ENCODE assay signal across 21 cellular contexts in the genomic region with DNA sequence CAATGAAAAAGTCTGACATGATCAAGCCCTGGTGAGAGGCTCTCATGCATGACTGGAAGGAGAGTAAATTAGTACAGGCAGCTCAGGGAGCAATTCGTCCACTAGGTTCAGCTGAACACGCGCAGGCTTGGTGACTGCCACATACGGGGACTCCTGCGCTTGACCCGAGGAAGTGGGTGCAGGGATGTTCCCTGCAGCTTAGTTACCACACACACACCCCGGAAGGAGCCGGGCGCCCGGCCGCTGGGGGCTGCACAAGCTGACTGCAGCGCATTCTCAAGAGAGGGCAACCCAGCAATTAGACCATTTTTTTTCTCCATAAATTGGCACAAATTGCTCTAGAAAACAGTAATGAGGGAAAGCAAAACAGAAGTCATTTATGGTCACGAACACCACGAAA. TPM values are rescaled to one million over a fixed set of nuclear protein-coding genes. Genes with fewer than 3 reads are reported as not detected.
A peak's percentile ranks its signal among the peaks of the same experiment; 100 is the strongest.
DNase-seq lines count a peak whose midpoint lies in the region; ATAC-seq and TF ChIP-seq lines count a peak whose summit lies in the region.
"Had no signal": no experiment of that assay in that cellular context is flagged by ENCODE, and none has a peak within 500 bp of the region (broad histone marks: within the 10 kb centered on the region; RNA-seq: fewer than 3 reads in every experiment).

No MANE protein-coding gene starts in this region.

- H3K4me3 Mint-ChIP-seq in H9: no peak overlapping the region

- H4K91ac ChIP-seq in H9 (ENCODE audit: insufficient read length, low read depth, low read length) (no peak overlapping the region), neuronal stem cell (ENCODE audit: low read depth, low read length, poor library complexity) (no peak overlapping the region)

- H2AK5ac ChIP-seq in H9 (ENCODE audit: insufficient read length, low read length) (no peak overlapping the region), neuronal stem cell (ENCODE audit: low read depth, low read length) (no peak overlapping the region)

- H3K14ac ChIP-seq in H9 (ENCODE audit: insufficient read depth, low read length) (no peak overlapping the region), neuronal stem cell (ENCODE audit: low read length) (no peak overlapping the region)

- no peaks in the 10 kb centered on the region for H3K79me2 ChIP-seq in H9 (ENCODE audit: insufficient read depth, low read length)

- no peaks in the 10 kb centered on the region for H3K36me3 ChIP-seq in neuronal stem cell (replicated peaks in 1 of 2; ENCODE audit: control insufficient read depth in 2 of 2, insufficient read depth in 2 of 2, low read length in 2 of 2)
- H3K36me3 ChIP-seq in body of pancreas (replicated peaks in 1 of 2; ENCODE audit: insufficient read depth in 1 of 2, low read depth in 2 of 2): no peaks in the 10 kb centered on the region
- H3K36me3 ChIP-seq: BE2C had no signal

- H3K23ac ChIP-seq in H9 (ENCODE audit: insufficient read length, low read depth, low read length): no peak overlapping the region
- no peak overlapping the region for H3K23ac ChIP-seq in neuronal stem cell (ENCODE audit: low read depth, low read length, poor library complexity)

- H3K4me1 ChIP-seq in H9 (ENCODE audit: insufficient read depth, low read length) (no peaks in the 10 kb centered on the region), neuronal stem cell (ENCODE audit: control insufficient read depth in 2 of 2, insufficient read depth in 1 of 2, low read depth in 1 of 2, low read length in 2 of 2) (no peaks in the 10 kb centered on the region), body of pancreas (no peaks in the 10 kb centered on the region)
- H3K4me1 ChIP-seq: A549, BE2C had no signal

- no peak overlapping the region for H3K4me3 ChIP-seq in neuronal stem cell (ENCODE audit: low read length in 2 of 2)
- H3K4me3 ChIP-seq in body of pancreas: no peak overlapping the region
- H3K4me3 ChIP-seq: A549, PC-9 had no signal

- TF ChIP-seq CTCF in H9 (conservative IDR thresholded peaks at IDR 0.05): no peak
- no peak for TF ChIP-seq CTCF in body of pancreas (IDR thresholded peaks at IDR 0.05)

- H3K9me3 ChIP-seq in H9 (ENCODE audit: control insufficient read depth, low read depth, low read length) (no peaks in the 10 kb centered on the region), neuronal stem cell (replicated peaks in 1 of 2; ENCODE audit: control insufficient read depth in 2 of 2, insufficient read depth in 1 of 2, low read depth in 1 of 2, low read length in 2 of 2) (peaks cover 0 to 2% of the 10 kb centered on the region in 2 donors), body of pancreas (no peaks in the 10 kb centered on the region)
- H3K9me3 ChIP-seq: A549, BE2C had no signal

- no peaks in the 10 kb centered on the region for H3K23me2 ChIP-seq in H9 (ENCODE audit: insufficient read length, low read depth, low read length, poor library complexity, severe bottlenecking)

- no peak overlapping the region for H3K9ac ChIP-seq in H9 (ENCODE audit: extremely low read depth, insufficient read length, low read length)
- H3K9ac ChIP-seq in neuronal stem cell (ENCODE audit: low read depth, low read length, poor library complexity): no peak overlapping the region

- no peak overlapping the region for H3K56ac ChIP-seq in H9 (ENCODE audit: insufficient read length, low read depth, low read length)

- H2AFZ ChIP-seq in H9 (ENCODE audit: low read length): no peak overlapping the region
- H2AFZ ChIP-seq in neuronal stem cell (ENCODE audit: low read length): no peak overlapping the region
- H2AFZ ChIP-seq: PC-9 had no signal

- H3K4me2 ChIP-seq in H9 (ENCODE audit: insufficient read depth, insufficient read length, low read length) (no peak overlapping the region), neuronal stem cell (ENCODE audit: insufficient read depth, low read length, poor library complexity, severe bottlenecking) (no peak overlapping the region)
- H3K4me2 ChIP-seq: A549, PC-9 had no signal

- no peak overlapping the region for H2BK5ac ChIP-seq in H9 (ENCODE audit: insufficient read length, low read length)
- H2BK5ac ChIP-seq in neuronal stem cell (ENCODE audit: low read length): no peak overlapping the region

- H3K27me3 ChIP-seq in H9 (ENCODE audit: insufficient read depth, low read length) (no peaks in the 10 kb centered on the region; the same call in 1 of the 2 replicates), neuronal stem cell (ENCODE audit: control insufficient read depth in 3 of 3, insufficient read depth in 3 of 3, low read depth in 1 of 3, low read length in 3 of 3) (peaks cover 0 to 16% (median 0%) of the 10 kb centered on the region in 3 experiments), body of pancreas (no peaks in the 10 kb centered on the region)

- H2BK20ac ChIP-seq in H9 (ENCODE audit: low read depth, low read length, poor library complexity, severe bottlenecking): no peak overlapping the region

- no peak overlapping the region for H4K5ac ChIP-seq in H9 (ENCODE audit: insufficient read length, low read depth, low read length)

- intact Hi-C loops in body of pancreas (cut with DNase I): no loop called here

- peak; percentile 16 for DNase-seq in H9
- peak; percentile 20 for DNase-seq in NCI-H69 (lab: John Stamatoyannopoulos, UW)
- no peak for DNase-seq in neuronal stem cell (ENCODE audit: low spot score)
- DNase-seq in body of pancreas: no peak
- DNase-seq in activated CD4-positive, CD25-positive, alpha-beta regulatory T cell (lab: John Stamatoyannopoulos, UW): no peak
- DNase-seq in HT-29 (ENCODE audit: low spot score): no peak
- no peak for DNase-seq in iPS-NIHi7 (ENCODE audit: extremely low spot score)
- DNase-seq: BE2C, DMS53, GDM1, GOT3, NCI-H1048, NCI-H1417 treated with DMSO at 0.1 percent for 48 hours, NCI-H1930, NCI-H748 treated with DMSO at 0.1 percent for 48 hours, PC-9, SIG-M5 had no signal

- no peak for TF ChIP-seq POLR2A in body of pancreas (IDR thresholded peaks at IDR 0.05)

- no peak overlapping the region for H3K27ac Mint-ChIP-seq in H9

- no peak overlapping the region for H3T11ph ChIP-seq in H9 (ENCODE audit: low read length)

- H3K4ac ChIP-seq in H9 (ENCODE audit: low read depth, low read length): no peak overlapping the region
- H3K4ac ChIP-seq in neuronal stem cell (ENCODE audit: low read length): no peak overlapping the region

- H2BK120ac ChIP-seq in H9 (ENCODE audit: low read depth, low read length, poor library complexity, severe bottlenecking): no peak overlapping the region
- no peak overlapping the region for H2BK120ac ChIP-seq in neuronal stem cell (ENCODE audit: low read depth, low read length)

- H3K4me1 Mint-ChIP-seq in H9: peaks cover 0 to 7% of the 10 kb centered on the region in 2 experiments; a peak in 1 of 4 replicates

- peaks cover 0 to 4% (median 3%) of the 10 kb centered on the region in 3 experiments; a peak in 4 of 7 replicates for H3K36me3 Mint-ChIP-seq in H9 (ENCODE audit: insufficient read depth in 1 of 3, low read depth in 3 of 3)

- WGBS in H9 (ENCODE audit: extremely low coverage, insufficient read length, low lambda C conversion rate): no CpG with 5 or more reads among the region's 14 CpGs
- no CpG with 5 or more reads among the region's 14 CpGs for WGBS in neuronal stem cell (ENCODE audit: extremely low coverage in 2 of 2, insufficient read length in 2 of 2, insufficient replicate concordance in 1 of 2), 2 donors
- WGBS in body of pancreas, 2 donors: 76 to 80% methylated on average over 13 to 14 of the region's 14 CpGs

- H3K79me1 ChIP-seq in H9 (ENCODE audit: insufficient read depth, low read depth, low read length, poor library complexity, severe bottlenecking) (no peaks in the 10 kb centered on the region), neuronal stem cell (ENCODE audit: low read depth, low read length) (no peaks in the 10 kb centered on the region)

- H4K20me1 ChIP-seq in H9 (ENCODE audit: control insufficient read depth, insufficient read depth, insufficient read length): no peaks in the 10 kb centered on the region

- no peak overlapping the region for H3K27ac ChIP-seq in H9 (ENCODE audit: insufficient read length, low read depth, low read length)
- peak overlapping the region; percentile 60 for H3K27ac ChIP-seq in cingulate gyrus (ENCODE audit: low read depth, low read length)
- H3K27ac ChIP-seq in neuronal stem cell (replicated peaks; ENCODE audit: low read length): no peak overlapping the region
- no peak overlapping the region for H3K27ac ChIP-seq in body of pancreas
- H3K27ac ChIP-seq: A549, PC-9, RWPE1 had no signal

- H2BK15ac ChIP-seq in H9 (ENCODE audit: low read depth, low read length) (no peak overlapping the region), neuronal stem cell (ENCODE audit: low read length) (peak overlapping the region; percentile 30)

- peaks cover 27% of the 10 kb centered on the region for H3K27me3 Mint-ChIP-seq in H9 (ENCODE audit: low read depth)

- ATAC-seq in body of pancreas: no peak
- ATAC-seq: A549, HCT116 had no signal

- peaks cover 6 to 7% of the 10 kb centered on the region in 2 experiments; a peak in 3 of 5 replicates for H3K9me3 Mint-ChIP-seq in H9

- H4K8ac ChIP-seq in H9 (replicated peaks; ENCODE audit: insufficient read length, low read depth, low read length): no peak overlapping the region
- H4K8ac ChIP-seq in neuronal stem cell (ENCODE audit: low read depth, low read length): no peak overlapping the region

- H2BK12ac ChIP-seq in H9 (ENCODE audit: insufficient read length, low read depth, low read length) (no peak overlapping the region), neuronal stem cell (ENCODE audit: low read length) (no peak overlapping the region)

- H3K18ac ChIP-seq in H9 (ENCODE audit: insufficient read length, low read depth, low read length) (no peak overlapping the region), neuronal stem cell (ENCODE audit: low read length) (peak overlapping the region; percentile 65)

RNA-seq across cellular contexts. Expression of a gene that starts 23.0 kb away (rescaled TPM):
- total RNA-seq in H9 (2021) (60.5 TPM in 2 replicates), body of pancreas (1 to 10 TPM; 3.1 to 9.6 TPM)
- 40.2 TPM for polyA plus RNA-seq in neuronal stem cell (2013, experiment 1 of 2)
- polyA plus RNA-seq in neuronal stem cell (2013, experiment 2 of 2): 41.0 TPM
- total RNA-seq in HT-29 (2014; rRNA removed; shearing (Covaris generic)): 20.8 and 29.8 TPM in 2 replicates

RNA-seq across cellular contexts. Expression of a gene that starts 41.4 kb away (rescaled TPM):
- 14.6 and 15.4 TPM in 2 replicates for total RNA-seq in H9 (2021)
- 13.6 TPM for polyA plus RNA-seq in neuronal stem cell (2013, experiment 1 of 2)
- 12.7 TPM for polyA plus RNA-seq in neuronal stem cell (2013, experiment 2 of 2)
- total RNA-seq in body of pancreas: 1 to 10 TPM in 1 of 2 donors, under 1 TPM in 1; 0.33 to 1.8 TPM
- total RNA-seq in HT-29 (2014; rRNA removed; shearing (Covaris generic)): 0.58 TPM in 1 of 2 replicates, not detected in the other

Comparison
In these comparisons a context has a peak if more than half of its experiments do, and no peak if none do; other contexts are left out.
1. DNase-seq: peak in H9 (single experiment) and NCI-H69 (single experiment); none in neuronal stem cell (single experiment), body of pancreas (0 of 4), activated CD4-positive, CD25-positive, alpha-beta regulatory T cell (0 of 4), HT-29 (single experiment) and iPS-NIHi7 (single experiment).